ENCODE assay signal across 8 cellular contexts in genomic region chr9:99720455-99721050, GRCh38.
DNase-seq lines count a peak whose midpoint lies in the region; ATAC-seq lines count a peak whose summit lies in the region.

No MANE protein-coding gene starts in this region.

- ATAC-seq in GM19467 (IDR thresholded peaks at IDR 0.05; ENCODE audit: unreplicated experiment) (peak; percentile 84), HG03469 (IDR thresholded peaks at IDR 0.05; ENCODE audit: unreplicated experiment) (peak; percentile 87)

- H3K4me1 ChIP-seq in subcutaneous abdominal adipose tissue (ENCODE audit: control insufficient read depth in 5 of 5, insufficient read depth in 5 of 5, low read length in 5 of 5) = peaks cover 0 to 10% (median 8%) of the 10 kb centered on the region in 5 donors

- no peaks in the 10 kb centered on the region for H3K9me3 ChIP-seq in subcutaneous abdominal adipose tissue (ENCODE audit: control insufficient read depth in 5 of 5, low read length in 5 of 5)

- no peaks in the 10 kb centered on the region for H3K36me3 ChIP-seq in subcutaneous abdominal adipose tissue (ENCODE audit: control insufficient read depth in 5 of 5, insufficient read depth in 5 of 5, low read length in 5 of 5)

- no peak overlapping the region for H3K27ac ChIP-seq in subcutaneous abdominal adipose tissue (ENCODE audit: low read depth, low read length)

- no peaks in the 10 kb centered on the region for H3K27me3 ChIP-seq in subcutaneous abdominal adipose tissue (ENCODE audit: control insufficient read depth in 5 of 5, insufficient read depth in 4 of 5, low read length in 5 of 5)

- DNase-seq in Daoy (ENCODE audit: low read depth) (peak; percentile 19), amniotic epithelial cell (ENCODE audit: low read depth) (peak; percentile 1), NCI-H1930 (lab: John Stamatoyannopoulos, UW) (no peak), NCI-H748 treated with DMSO at 0.1 percent for 48 hours (lab: John Stamatoyannopoulos, UW) (no peak), RKO (ENCODE audit: low spot score) (no peak)

- peak overlapping the region; percentile 16 to 69 (median 51) for H3K4me3 ChIP-seq in subcutaneous abdominal adipose tissue (ENCODE audit: low read depth in 1 of 5, low read length in 5 of 5)

- peak overlapping the region; percentile 53 to 70 (median 64) for H3K9ac ChIP-seq in subcutaneous abdominal adipose tissue (ENCODE audit: low read length in 5 of 5)

Comparison
In these comparisons a context has a peak if more than half of its experiments do, and no peak if none do; other contexts are left out.
1. DNase-seq: peak in Daoy (single experiment) and amniotic epithelial cell (single experiment); none in NCI-H1930 (0 of 2), NCI-H748 treated with DMSO at 0.1 percent for 48 hours (single experiment) and RKO (single experiment).